ENCODE assay signal across 11 cellular contexts in genomic region chr3:52226229-52226817, GRCh38. TPM values are rescaled to one million over a fixed set of nuclear protein-coding genes. Genes with fewer than 3 reads are reported as not detected.
DNase-seq lines count a peak whose midpoint lies in the region; ATAC-seq and TF ChIP-seq lines count a peak whose summit lies in the region.
"Had no signal": no experiment of that assay in that cellular context is flagged by ENCODE, and none has a peak within 500 bp of the region (broad histone marks: within the 10 kb centered on the region; RNA-seq: fewer than 3 reads in every experiment).

No MANE protein-coding gene starts in this region.

- H3K4me3 Mint-ChIP-seq in activated CD4-positive, alpha-beta T cell treated with anti-CD3 and anti-CD28 coated beads, Interleukin-2, amount 10 ng/mL, durations not matched to agents 24 days and 14 days: peak overlapping the region; percentile 55
- H3K4me3 Mint-ChIP-seq in H9 (peak overlapping the region in 1 of 2 experiments; percentile 24; a peak in 1 of 5 replicates), WTC11 (no peak overlapping the region)

- no peak overlapping the region for H2AK5ac ChIP-seq in H9 (ENCODE audit: insufficient read length, low read length)
- H2AK5ac ChIP-seq in neuronal stem cell (ENCODE audit: low read depth, low read length): no peak overlapping the region

- no peak overlapping the region for H3K4ac ChIP-seq in H9 (ENCODE audit: low read depth, low read length)
- no peak overlapping the region for H3K4ac ChIP-seq in neuronal stem cell (ENCODE audit: low read length)

- H3K14ac ChIP-seq in H9 (ENCODE audit: insufficient read depth, low read length) (no peak overlapping the region), neuronal stem cell (ENCODE audit: low read length) (no peak overlapping the region)

- no peaks in the 10 kb centered on the region for H4K20me1 ChIP-seq in H9 (ENCODE audit: control insufficient read depth, insufficient read depth, insufficient read length)

- peaks cover 23% of the 10 kb centered on the region for H3K36me3 Mint-ChIP-seq in activated CD4-positive, alpha-beta T cell treated with anti-CD3 and anti-CD28 coated beads, Interleukin-2, amount 10 ng/mL, durations not matched to agents 24 days and 14 days (ENCODE audit: low read depth)
- H3K36me3 Mint-ChIP-seq in H9 (ENCODE audit: insufficient read depth in 1 of 3, low read depth in 3 of 3) (peaks cover 12 to 22% (median 18%) of the 10 kb centered on the region in 3 experiments), WTC11 (peaks cover 13% of the 10 kb centered on the region)

- H3K27me3 ChIP-seq in H9 (ENCODE audit: insufficient read depth, low read length): no peaks in the 10 kb centered on the region
- H3K27me3 ChIP-seq in neuronal stem cell (ENCODE audit: control insufficient read depth in 3 of 3, insufficient read depth in 3 of 3, low read depth in 1 of 3, low read length in 3 of 3): no peaks in the 10 kb centered on the region
- no peaks in the 10 kb centered on the region for H3K27me3 ChIP-seq in transverse colon

- DNase-seq in activated CD4-positive, alpha-beta T cell treated with anti-CD3 and anti-CD28 coated beads, Interleukin-2, amount 10 ng/mL, durations not matched to agents 24 days and 14 days: no peak
- DNase-seq in activated CD4-positive, alpha-beta T cell treated with anti-CD3 and anti-CD28 coated beads, Interleukin-2, amount 50 U/mL, for 1 hour: no peak
- DNase-seq in H9: peak; percentile 27
- DNase-seq in WTC11 (ENCODE audit: low spot score): no peak
- DNase-seq in neuronal stem cell (ENCODE audit: low spot score): no peak
- DNase-seq in UCSD-AML1 (lab: John Stamatoyannopoulos, UW; ENCODE audit: unreplicated experiment): no peak
- DNase-seq in omental fat pad (ENCODE audit: low spot score): no peak
- DNase-seq in transverse colon: no peak
- DNase-seq: ACHN had no signal

- H3K9me3 Mint-ChIP-seq in activated CD4-positive, alpha-beta T cell treated with anti-CD3 and anti-CD28 coated beads, Interleukin-2, amount 10 ng/mL, durations not matched to agents 24 days and 14 days: no peaks in the 10 kb centered on the region
- no peaks in the 10 kb centered on the region; a peak in 2 of 5 replicates for H3K9me3 Mint-ChIP-seq in H9
- no peaks in the 10 kb centered on the region for H3K9me3 Mint-ChIP-seq in WTC11

- H4K91ac ChIP-seq in H9 (ENCODE audit: insufficient read length, low read depth, low read length) (no peak overlapping the region), neuronal stem cell (ENCODE audit: low read depth, low read length, poor library complexity) (no peak overlapping the region)

- H3K36me3 ChIP-seq in neuronal stem cell (replicated peaks in 1 of 2; ENCODE audit: control insufficient read depth in 2 of 2, insufficient read depth in 2 of 2, low read length in 2 of 2) (peaks cover 9 to 30% of the 10 kb centered on the region in 2 donors), transverse colon (peaks cover 0 to 23% (median 7%) of the 10 kb centered on the region in 4 donors)

- H3K9me3 ChIP-seq in H9 (ENCODE audit: control insufficient read depth, low read depth, low read length): no peaks in the 10 kb centered on the region
- H3K9me3 ChIP-seq in neuronal stem cell (replicated peaks in 1 of 2; ENCODE audit: control insufficient read depth in 2 of 2, insufficient read depth in 1 of 2, low read depth in 1 of 2, low read length in 2 of 2): no peaks in the 10 kb centered on the region
- no peaks in the 10 kb centered on the region for H3K9me3 ChIP-seq in transverse colon

- H2BK12ac ChIP-seq in H9 (ENCODE audit: insufficient read length, low read depth, low read length) (no peak overlapping the region), neuronal stem cell (ENCODE audit: low read length) (no peak overlapping the region)

- H3K23ac ChIP-seq in H9 (ENCODE audit: insufficient read length, low read depth, low read length) (no peak overlapping the region), neuronal stem cell (ENCODE audit: low read depth, low read length, poor library complexity) (no peak overlapping the region)

- no peak for TF ChIP-seq POLR2A in transverse colon (IDR thresholded peaks at IDR 0.05)

- H3K18ac ChIP-seq in H9 (ENCODE audit: insufficient read length, low read depth, low read length) (no peak overlapping the region), neuronal stem cell (ENCODE audit: low read length) (no peak overlapping the region)

- no peak overlapping the region for H4K8ac ChIP-seq in H9 (replicated peaks; ENCODE audit: insufficient read length, low read depth, low read length)
- H4K8ac ChIP-seq in neuronal stem cell (ENCODE audit: low read depth, low read length): no peak overlapping the region

- H3K79me2 ChIP-seq in H9 (ENCODE audit: insufficient read depth, low read length): no peaks in the 10 kb centered on the region

- H2BK15ac ChIP-seq in H9 (ENCODE audit: low read depth, low read length): no peak overlapping the region
- H2BK15ac ChIP-seq in neuronal stem cell (ENCODE audit: low read length): no peak overlapping the region

- ATAC-seq in WTC11 (0 out of 2 replicates have a peak, but pooled peaks have one; percentile 10), omental fat pad (ENCODE audit: low FRiP score) (no peak)

- POLR2A ChIA-PET in WTC11 (lab: Charles Lee): interaction anchor here (1.5 kb wide), 1 partner anchor 51 kb away, joined by 3 read pairs; no protein-coding TSS in a partner anchor

- H3K27ac ChIP-seq in H9 (ENCODE audit: insufficient read length, low read depth, low read length) (no peak overlapping the region), neuronal stem cell (replicated peaks; ENCODE audit: low read length) (no peak overlapping the region), transverse colon (peak overlapping the region in 1 of 4 donors; percentile 44)

- H3K4me1 Mint-ChIP-seq in activated CD4-positive, alpha-beta T cell treated with anti-CD3 and anti-CD28 coated beads, Interleukin-2, amount 10 ng/mL, durations not matched to agents 24 days and 14 days: peaks cover 47% of the 10 kb centered on the region
- H3K4me1 Mint-ChIP-seq in H9 (peaks cover 0 to 14% of the 10 kb centered on the region in 2 experiments; a peak in 3 of 4 replicates), WTC11 (peaks cover 3% of the 10 kb centered on the region; the same call in 1 of the 2 replicates)

- H2BK120ac ChIP-seq in H9 (ENCODE audit: low read depth, low read length, poor library complexity, severe bottlenecking) (no peak overlapping the region), neuronal stem cell (ENCODE audit: low read depth, low read length) (no peak overlapping the region)

- no peak overlapping the region for H2BK20ac ChIP-seq in H9 (ENCODE audit: low read depth, low read length, poor library complexity, severe bottlenecking)

- no peak overlapping the region for H3T11ph ChIP-seq in H9 (ENCODE audit: low read length)

- H3K23me2 ChIP-seq in H9 (ENCODE audit: insufficient read length, low read depth, low read length, poor library complexity, severe bottlenecking): no peaks in the 10 kb centered on the region

- H3K79me1 ChIP-seq in H9 (ENCODE audit: insufficient read depth, low read depth, low read length, poor library complexity, severe bottlenecking) (no peaks in the 10 kb centered on the region), neuronal stem cell (ENCODE audit: low read depth, low read length) (peaks cover 2% of the 10 kb centered on the region)

- H3K27me3 Mint-ChIP-seq in activated CD4-positive, alpha-beta T cell treated with anti-CD3 and anti-CD28 coated beads, Interleukin-2, amount 10 ng/mL, durations not matched to agents 24 days and 14 days: no peaks in the 10 kb centered on the region
- H3K27me3 Mint-ChIP-seq in H9 (ENCODE audit: low read depth) (no peaks in the 10 kb centered on the region; the same call in none of the 2 replicates), WTC11 (ENCODE audit: low read depth) (no peaks in the 10 kb centered on the region)

- TF ChIP-seq CTCF in H9 (conservative IDR thresholded peaks at IDR 0.05): no peak
- TF ChIP-seq CTCF in WTC11 (IDR thresholded peaks at IDR 0.05): no peak
- no peak for TF ChIP-seq CTCF in omental fat pad (IDR thresholded peaks at IDR 0.05)
- TF ChIP-seq CTCF in transverse colon (IDR thresholded peaks at IDR 0.05): no peak

- H4K5ac ChIP-seq in H9 (ENCODE audit: insufficient read length, low read depth, low read length): no peak overlapping the region

- no peak overlapping the region for H2AFZ ChIP-seq in H9 (ENCODE audit: low read length)
- no peak overlapping the region for H2AFZ ChIP-seq in neuronal stem cell (ENCODE audit: low read length)

- in situ Hi-C loops in transverse colon (cut with MboI; ENCODE audit: low pct_ligation_motif_present in 1 of 4, low pct_unique_long_range_greater_than_20kb in 1 of 4, low sequenced_read_pairs in 3 of 4): loop anchor here in 2 of 4 donors (25.0 kb wide), 1 partner anchor 111 kb away; no protein-coding TSS in a partner anchor

- peak overlapping the region; percentile 88 for H3K27ac Mint-ChIP-seq in activated CD4-positive, alpha-beta T cell treated with anti-CD3 and anti-CD28 coated beads, Interleukin-2, amount 10 ng/mL, durations not matched to agents 24 days and 14 days
- H3K27ac Mint-ChIP-seq in H9 (no peak overlapping the region; a peak in 1 of 7 replicates), WTC11 (no peak overlapping the region)

- H3K4me3 ChIP-seq in neuronal stem cell (ENCODE audit: low read length in 2 of 2): no peak overlapping the region
- H3K4me3 ChIP-seq in transverse colon: no peak overlapping the region

- H3K4me1 ChIP-seq in H9 (ENCODE audit: insufficient read depth, low read length) (no peaks in the 10 kb centered on the region), neuronal stem cell (ENCODE audit: control insufficient read depth in 2 of 2, insufficient read depth in 1 of 2, low read depth in 1 of 2, low read length in 2 of 2) (no peaks in the 10 kb centered on the region), transverse colon (no peaks in the 10 kb centered on the region)

- no CpG with 5 or more reads among the region's 5 CpGs for WGBS in H9 (ENCODE audit: extremely low coverage, insufficient read length, low lambda C conversion rate)
- no CpG with 5 or more reads among the region's 5 CpGs for WGBS in neuronal stem cell (ENCODE audit: extremely low coverage in 2 of 2, insufficient read length in 2 of 2, insufficient replicate concordance in 1 of 2), 2 donors
- WGBS in transverse colon (ENCODE audit: low coverage in 1 of 2), 2 donors: 79% methylated on average over 5 of the region's 5 CpGs; no CpG with 5 or more reads in 1 of the 2 donors

- no peak overlapping the region for H2BK5ac ChIP-seq in H9 (ENCODE audit: insufficient read length, low read length)
- peak overlapping the region; percentile 6 for H2BK5ac ChIP-seq in neuronal stem cell (ENCODE audit: low read length)

- no peak for TF ChIP-seq EP300 in transverse colon (IDR thresholded peaks at IDR 0.05; ENCODE audit: low read depth)

- H3K9ac ChIP-seq in H9 (ENCODE audit: extremely low read depth, insufficient read length, low read length) (no peak overlapping the region), neuronal stem cell (ENCODE audit: low read depth, low read length, poor library complexity) (no peak overlapping the region)

- intact Hi-C loops in activated CD4-positive, alpha-beta T cell treated with anti-CD3 and anti-CD28 coated beads, Interleukin-2, amount 10 ng/mL, durations not matched to agents 24 days and 14 days (cut with micrococcal nuclease): loop anchor here (10.0 kb wide), 1 partner anchor 228 kb away; the partner anchor contains the start of genes NISCH and TNNC1
- intact Hi-C loops in transverse colon (cut with DNase I; ENCODE audit: low total_unique reads): no loop called here

- no peak overlapping the region for H3K4me2 ChIP-seq in H9 (ENCODE audit: insufficient read depth, insufficient read length, low read length)
- H3K4me2 ChIP-seq in neuronal stem cell (ENCODE audit: insufficient read depth, low read length, poor library complexity, severe bottlenecking): no peak overlapping the region

- CTCF ChIA-PET in WTC11 (lab: Charles Lee): interaction anchor here (0.5 to 11.5 kb wide), 6 partner anchors 8 to 220 kb away, joined by 4 to 222 read pairs (median 8); partner anchors contain the start of gene TWF2

- H3K56ac ChIP-seq in H9 (ENCODE audit: insufficient read length, low read depth, low read length): no peak overlapping the region

RNA-seq across cellular contexts. Expression of gene TLR9, which starts 0.9 kb away (rescaled TPM):
- 0.17 and 0.42 TPM in 2 replicates for total RNA-seq in activated CD4-positive, alpha-beta T cell treated with anti-CD3 and anti-CD28 coated beads, Interleukin-2, amount 10 ng/mL, durations not matched to agents 24 days and 14 days
- not detected in 2 replicates for total RNA-seq in H9 (2021)
- total RNA-seq in WTC11 (2021): not detected in 3 replicates
- 0.04 TPM for polyA plus RNA-seq in neuronal stem cell (2013, experiment 1 of 2)
- 0.10 TPM for polyA plus RNA-seq in neuronal stem cell (2013, experiment 2 of 2)
- under 1 TPM in 1 of 4 donors, not detected in 3; 0.19 TPM for total RNA-seq in omental fat pad
- total RNA-seq in transverse colon: under 1 TPM in 1 of 4 donors, not detected in 3; 0.16 TPM
- polyA plus RNA-seq: aorta, keratinocyte had no signal

RNA-seq across cellular contexts. Expression of gene TWF2, which starts 12.6 kb away (rescaled TPM):
- 80.3 and 87.0 TPM in 2 replicates for total RNA-seq in activated CD4-positive, alpha-beta T cell treated with anti-CD3 and anti-CD28 coated beads, Interleukin-2, amount 10 ng/mL, durations not matched to agents 24 days and 14 days
- total RNA-seq in H9 (2021) (44.8 and 50.9 TPM in 2 replicates), WTC11 (2021) (60.8 to 71.1 TPM (median 66.3 TPM) in 3 replicates), omental fat pad (100 to 1,000 TPM in 1 of 4 donors, 10 to 100 TPM in 3; 50.1 to 116 (median 78.3) TPM), transverse colon (10 to 100 TPM; 29.9 to 82.7 (median 61.0) TPM)
- 21.7 TPM for polyA plus RNA-seq in neuronal stem cell (2013, experiment 1 of 2)
- 20.9 TPM for polyA plus RNA-seq in neuronal stem cell (2013, experiment 2 of 2)

RNA-seq across cellular contexts. Expression of gene PPM1M, which starts 19.2 kb away (rescaled TPM):
- total RNA-seq in activated CD4-positive, alpha-beta T cell treated with anti-CD3 and anti-CD28 coated beads, Interleukin-2, amount 10 ng/mL, durations not matched to agents 24 days and 14 days: 48.3 and 49.2 TPM in 2 replicates
- total RNA-seq in H9 (2021) (6.1 and 7.4 TPM in 2 replicates), WTC11 (2021) (5.1 to 7.0 TPM (median 6.0 TPM) in 3 replicates), omental fat pad (10 to 100 TPM; 17.0 to 32.2 (median 23.9) TPM), transverse colon (1 to 10 TPM; 2.0 to 8.4 (median 6.2) TPM)
- polyA plus RNA-seq in neuronal stem cell (2013, experiment 1 of 2): 3.5 TPM
- 3.7 TPM for polyA plus RNA-seq in neuronal stem cell (2013, experiment 2 of 2)

RNA-seq across cellular contexts. Expression of gene ALAS1, which starts 28.4 kb away (rescaled TPM):
- total RNA-seq in activated CD4-positive, alpha-beta T cell treated with anti-CD3 and anti-CD28 coated beads, Interleukin-2, amount 10 ng/mL, durations not matched to agents 24 days and 14 days: 115 and 118 TPM in 2 replicates
- total RNA-seq in H9 (2021) (39.1 and 40.4 TPM in 2 replicates), WTC11 (2021) (39.1 to 43.0 TPM (median 39.4 TPM) in 3 replicates), omental fat pad (10 to 100 TPM; 29.3 to 79.7 (median 31.0) TPM), transverse colon (100 to 1,000 TPM in 1 of 4 donors, 10 to 100 TPM in 3; 70.1 to 101 (median 84.0) TPM)
- 37.3 TPM for polyA plus RNA-seq in neuronal stem cell (2013, experiment 1 of 2)
- polyA plus RNA-seq in neuronal stem cell (2013, experiment 2 of 2): 36.5 TPM

RNA-seq across cellular contexts. Expression of gene WDR82, which starts 52.1 kb away (rescaled TPM):
- 104 and 106 TPM in 2 replicates for total RNA-seq in activated CD4-positive, alpha-beta T cell treated with anti-CD3 and anti-CD28 coated beads, Interleukin-2, amount 10 ng/mL, durations not matched to agents 24 days and 14 days
- total RNA-seq in H9 (2021) (83.1 and 84.3 TPM in 2 replicates), WTC11 (2021) (64.6 to 69.7 TPM (median 64.9 TPM) in 3 replicates), omental fat pad (10 to 100 TPM; 42.9 to 56.9 (median 51.4) TPM), transverse colon (10 to 100 TPM; 14.6 to 44.9 (median 40.8) TPM)
- polyA plus RNA-seq in neuronal stem cell (2013, experiment 1 of 2): 37.2 TPM
- 38.6 TPM for polyA plus RNA-seq in neuronal stem cell (2013, experiment 2 of 2)
